ENCODE assay signal across 10 cellular contexts in the genomic region with DNA sequence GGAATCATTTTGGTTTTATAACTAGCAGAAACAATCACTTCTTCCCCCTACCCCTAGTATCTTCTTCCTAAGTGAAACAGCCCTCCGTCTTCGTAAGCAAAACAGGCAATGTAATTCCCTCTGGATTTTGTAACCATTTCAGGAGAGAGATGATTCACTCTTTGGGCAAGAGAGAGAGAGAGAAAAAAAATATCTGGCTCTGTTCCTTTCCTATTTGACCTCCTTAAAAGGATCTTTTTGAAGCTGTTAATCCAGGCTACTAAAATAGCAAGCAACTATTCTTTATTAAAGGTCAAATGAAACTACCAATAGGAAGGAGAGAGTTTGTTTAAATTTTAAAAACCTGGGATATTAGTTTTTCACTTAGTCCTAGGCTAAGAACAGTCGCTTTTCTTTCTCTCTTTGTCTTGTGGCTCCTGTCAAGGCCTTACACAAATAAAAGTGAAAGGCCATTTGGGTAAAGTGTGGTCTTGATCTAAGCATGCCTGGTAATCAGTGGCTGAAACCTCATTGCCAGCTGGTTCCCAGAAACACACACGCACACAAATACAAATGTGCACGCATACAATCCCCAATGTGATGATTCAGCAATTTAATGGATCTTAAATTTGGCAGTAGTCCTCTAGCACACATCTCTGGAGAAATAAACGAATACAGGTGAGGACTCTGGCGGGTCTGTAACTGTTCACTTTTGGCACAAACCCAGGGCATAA.
DNase-seq lines count a peak whose midpoint lies in the region; ATAC-seq, FAIRE-seq and TF ChIP-seq lines count a peak whose summit lies in the region.
"Had no signal": no experiment of that assay in that cellular context is flagged by ENCODE, and none has a peak within 500 bp of the region (broad histone marks: within the 10 kb centered on the region; RNA-seq: fewer than 3 reads in every experiment).

No MANE protein-coding gene starts in this region.

- H3K27me3 ChIP-seq in keratinocyte (ENCODE audit: control insufficient read depth, extremely low read depth, insufficient read depth, low read length) (no peaks in the 10 kb centered on the region), transverse colon (no peaks in the 10 kb centered on the region)
- H3K27me3 ChIP-seq: BLaER1 had no signal

- TF ChIP-seq POLR2A in transverse colon (IDR thresholded peaks at IDR 0.05): peak; percentile 18

- in situ Hi-C loops in transverse colon (cut with MboI; ENCODE audit: low pct_ligation_motif_present in 1 of 4, low pct_unique_long_range_greater_than_20kb in 1 of 4, low sequenced_read_pairs in 3 of 4): no loop called here

- no peak for TF ChIP-seq CTCF in keratinocyte (optimal IDR thresholded peaks at IDR 0.05 in 1 of 3, IDR thresholded peaks at IDR 0.05 in 1 of 3, conservative IDR thresholded peaks at IDR 0.05 in 1 of 3; ENCODE audit: extremely low read depth in 1 of 3, insufficient read depth in 2 of 3, low read length in 3 of 3)
- no peak for TF ChIP-seq CTCF in transverse colon (IDR thresholded peaks at IDR 0.05)

- H3K4me1 ChIP-seq in keratinocyte (ENCODE audit: control insufficient read depth, extremely low read depth, insufficient read depth, low read length) (no peaks in the 10 kb centered on the region), transverse colon (peaks cover 0 to 18% (median 2%) of the 10 kb centered on the region in 4 donors)
- H3K4me1 ChIP-seq: BLaER1 had no signal

- no peak overlapping the region for H3K27ac ChIP-seq in keratinocyte (ENCODE audit: control insufficient read depth, insufficient read depth, low read length)
- H3K27ac ChIP-seq in transverse colon: peak overlapping the region; percentile 70 to 86 (median 77)
- H3K27ac ChIP-seq: BLaER1 had no signal

- FAIRE-seq in keratinocyte (lab: Jason Lieb, UNC): no peak

- H3K27me3 Mint-ChIP-seq in activated T-cell treated with anti-CD3 and anti-CD28 coated beads, Interleukin-2, amount 50 U/mL, for 4 hours (ENCODE audit: low read depth): peaks cover 2% of the 10 kb centered on the region

- no peak overlapping the region for H3K4me3 ChIP-seq in keratinocyte (ENCODE audit: control insufficient read depth in 2 of 3, extremely low read depth in 1 of 3, insufficient read depth in 2 of 3, low read depth in 1 of 3, low read length in 3 of 3)
- H3K4me3 ChIP-seq in transverse colon: no peak overlapping the region
- H3K4me3 ChIP-seq: BLaER1 had no signal

- peaks cover 3% of the 10 kb centered on the region for H3K9me3 Mint-ChIP-seq in activated T-cell treated with anti-CD3 and anti-CD28 coated beads, Interleukin-2, amount 50 U/mL, for 4 hours

- dilution Hi-C loops in keratinocyte (cut with MboI; ENCODE audit: extremely low pct_ligation_motif_present, low sequenced_read_pairs): no loop called here

- H3K4me1 Mint-ChIP-seq in activated T-cell treated with anti-CD3 and anti-CD28 coated beads, Interleukin-2, amount 50 U/mL, for 4 hours (ENCODE audit: low read depth): no peaks in the 10 kb centered on the region

- no peak overlapping the region for H2AFZ ChIP-seq in keratinocyte (ENCODE audit: control insufficient read depth, low read length)

- 54 to 60% methylated on average over 7 of the region's 7 CpGs for WGBS in transverse colon (ENCODE audit: low coverage in 1 of 2), 2 donors

- DNase-seq in DMS79 treated with DMSO at 0.1 percent for 48 hours (lab: John Stamatoyannopoulos, UW): peak; percentile 4
- no peak for DNase-seq in DMS79 (lab: John Stamatoyannopoulos, UW)
- peak; percentile 30 for DNase-seq in brain pericyte (ENCODE audit: low read depth, low spot score)
- DNase-seq in keratinocyte (ENCODE audit: low read depth, low spot score): no peak
- DNase-seq in transverse colon: no peak
- no peak for DNase-seq in activated CD8-positive, alpha-beta memory T cell treated with anti-CD3 and anti-CD28 coated beads, Interleukin-2, amount 50 U/mL, for 48 hours
- no peak for DNase-seq in T-helper 9 cell
- no peak for DNase-seq in activated T-cell treated with anti-CD3 and anti-CD28 coated beads, Interleukin-2, amount 50 U/mL, for 4 hours
- DNase-seq: activated CD8-positive, alpha-beta memory T cell treated with anti-CD3 and anti-CD28 coated beads for 24 hours had no signal

- no peak overlapping the region for H3K4me3 Mint-ChIP-seq in activated T-cell treated with anti-CD3 and anti-CD28 coated beads, Interleukin-2, amount 50 U/mL, for 4 hours

- no peaks in the 10 kb centered on the region for H4K20me1 ChIP-seq in keratinocyte (ENCODE audit: control insufficient read depth, extremely low read depth, insufficient read depth, low read length)
- H4K20me1 ChIP-seq: BLaER1 had no signal

- ATAC-seq in activated T-cell treated with anti-CD3 and anti-CD28 coated beads, Interleukin-2, amount 50 U/mL, for 4 hours: no peak

- no peaks in the 10 kb centered on the region for H3K36me3 ChIP-seq in keratinocyte (ENCODE audit: control insufficient read depth in 2 of 2, extremely low read depth in 1 of 2, insufficient read depth in 2 of 2, low read length in 2 of 2)
- no peaks in the 10 kb centered on the region for H3K36me3 ChIP-seq in transverse colon
- H3K36me3 ChIP-seq: BLaER1 had no signal

- no peaks in the 10 kb centered on the region for H3K9me1 ChIP-seq in keratinocyte (ENCODE audit: control insufficient read depth, extremely low read depth, insufficient read depth, low read length)

- no peaks in the 10 kb centered on the region for H3K36me3 Mint-ChIP-seq in activated T-cell treated with anti-CD3 and anti-CD28 coated beads, Interleukin-2, amount 50 U/mL, for 4 hours (ENCODE audit: insufficient read depth)

- intact Hi-C loops in transverse colon (cut with DNase I; ENCODE audit: low total_unique reads): loop anchor here (2.0 kb wide), 1 partner anchor 37 kb away; no protein-coding TSS in a partner anchor

- H3K9ac ChIP-seq in keratinocyte (ENCODE audit: control insufficient read depth, extremely low read depth, insufficient read depth, low read length): no peak overlapping the region
- H3K9ac ChIP-seq: BLaER1 had no signal

- no peaks in the 10 kb centered on the region for H3K79me2 ChIP-seq in keratinocyte (ENCODE audit: control insufficient read depth, insufficient read depth, low read length)

- H3K4me2 ChIP-seq in keratinocyte (ENCODE audit: control insufficient read depth, extremely low read depth, insufficient read depth, low read depth, low read length): peak overlapping the region; percentile 41
- H3K4me2 ChIP-seq: BLaER1 had no signal

- TF ChIP-seq EP300 in transverse colon (IDR thresholded peaks at IDR 0.05; ENCODE audit: low read depth): peak; percentile 85

- H3K9me3 ChIP-seq in keratinocyte (ENCODE audit: control insufficient read depth, low read depth, low read length) (no peaks in the 10 kb centered on the region), transverse colon (no peaks in the 10 kb centered on the region)
- H3K9me3 ChIP-seq: BLaER1 had no signal

Comparison
In these comparisons a context has a peak if more than half of its experiments do, and no peak if none do; other contexts are left out.
1. DNase-seq: peak in DMS79 treated with DMSO at 0.1 percent for 48 hours (single experiment) and brain pericyte (single experiment); none in DMS79 (single experiment), keratinocyte (single experiment), transverse colon (single experiment), activated CD8-positive, alpha-beta memory T cell treated with anti-CD3 and anti-CD28 coated beads, Interleukin-2, amount 50 U/mL, for 48 hours (single experiment), T-helper 9 cell (single experiment) and activated T-cell treated with anti-CD3 and anti-CD28 coated beads, Interleukin-2, amount 50 U/mL, for 4 hours (single experiment).